ENCODE assay signal across 9 cellular contexts in the genomic region with DNA sequence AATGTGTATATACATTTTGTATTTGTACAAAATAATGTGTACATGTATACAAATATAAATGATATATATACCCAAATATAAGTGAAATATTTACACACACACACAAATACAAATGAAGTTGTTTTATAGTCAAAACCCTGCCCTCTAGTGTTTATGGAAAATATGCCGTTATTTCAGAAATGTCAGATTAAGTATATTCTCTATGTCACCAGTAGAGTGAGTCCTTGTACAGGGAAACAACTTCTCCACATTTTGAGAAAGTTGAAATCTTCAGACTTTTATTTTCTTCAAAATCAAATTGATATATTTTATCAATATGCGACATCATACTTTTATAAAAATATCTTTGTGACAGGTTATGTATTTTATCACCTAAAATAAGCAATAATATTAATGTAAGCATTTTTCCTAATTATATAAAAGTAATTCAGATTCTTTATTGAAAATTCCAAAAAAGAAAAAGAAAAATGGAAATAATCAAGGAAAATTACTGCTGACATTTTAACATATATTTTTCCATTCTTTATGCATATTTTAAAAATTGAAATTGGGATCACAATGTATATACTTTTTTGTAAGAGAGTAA. TPM values are rescaled to one million over a fixed set of nuclear protein-coding genes. Genes with fewer than 3 reads are reported as not detected.
A peak's percentile ranks its signal among the peaks of the same experiment; 100 is the strongest.
DNase-seq lines count a peak whose midpoint lies in the region; ATAC-seq and TF ChIP-seq lines count a peak whose summit lies in the region.
"Had no signal": no experiment of that assay in that cellular context is flagged by ENCODE, and none has a peak within 500 bp of the region (broad histone marks: within the 10 kb centered on the region; RNA-seq: fewer than 3 reads in every experiment).

No MANE protein-coding gene starts in this region.

- H3K27ac ChIP-seq in OCI-LY3 (ENCODE audit: low read length) (no peak overlapping the region), dorsolateral prefrontal cortex (no peak overlapping the region)
- H3K27ac ChIP-seq: BLaER1 had no signal

- DNase-seq in DMS79 treated with DMSO at 0.1 percent for 48 hours (lab: John Stamatoyannopoulos, UW), result peak; percentile 54
- DNase-seq in DMS79 (lab: John Stamatoyannopoulos, UW), result no peak
- DNase-seq in HS-5 (ENCODE audit: low read depth), result peak; percentile 58
- no peak for DNase-seq in dorsolateral prefrontal cortex
- DNase-seq in naive thymus-derived CD8-positive, alpha-beta T cell, result peak in 3 of 10 donors; percentile 50 to 55 (median 51)
- no peak for DNase-seq in NCI-H226

- peaks cover 0 to 3% (median 1%) of the 10 kb centered on the region in 4 donors for H3K4me1 Mint-ChIP-seq in naive thymus-derived CD8-positive, alpha-beta T cell

- TF ChIP-seq CTCF in OCI-LY3 (IDR thresholded peaks at IDR 0.05; ENCODE audit: low read depth, low read length), result peak; percentile 79
- TF ChIP-seq CTCF in dorsolateral prefrontal cortex (IDR thresholded peaks at IDR 0.05 in 54 of 56, conservative IDR thresholded peaks at IDR 0.05 in 2 of 56; ENCODE audit: low read depth in 1 of 56, partially characterized antibody in 56 of 56), result peak; percentile 75 to 97 (median 90)

- H3K9me3 ChIP-seq in OCI-LY3 (ENCODE audit: insufficient read depth, low read length), result no peaks in the 10 kb centered on the region

- H3K4me3 Mint-ChIP-seq in naive thymus-derived CD8-positive, alpha-beta T cell, result no peak overlapping the region

- no peaks in the 10 kb centered on the region for H3K9me3 Mint-ChIP-seq in naive thymus-derived CD8-positive, alpha-beta T cell

- peaks cover 5 to 46% (median 20%) of the 10 kb centered on the region in 3 donors for H3K36me3 Mint-ChIP-seq in naive thymus-derived CD8-positive, alpha-beta T cell

- peak; percentile 74 for ATAC-seq in GM21526 (IDR thresholded peaks at IDR 0.05; ENCODE audit: low FRiP score, unreplicated experiment)
- peak; percentile 68 to 70 for ATAC-seq in naive thymus-derived CD8-positive, alpha-beta T cell

- no peaks in the 10 kb centered on the region for H3K27me3 Mint-ChIP-seq in naive thymus-derived CD8-positive, alpha-beta T cell

- H3K79me2 ChIP-seq in OCI-LY3 (ENCODE audit: low read length), result peaks cover 5% of the 10 kb centered on the region; the same call in 1 of the 2 replicates

- intact Hi-C loops in dorsolateral prefrontal cortex (cut with DNase I), result loop anchor here (5.0 to 10.0 kb wide), 3 partner anchors 734 to 776 kb away; a partner anchor contains a TSS

- H3K4me3 ChIP-seq in OCI-LY3 (ENCODE audit: low read length) (no peak overlapping the region), dorsolateral prefrontal cortex (no peak overlapping the region)
- H3K4me3 ChIP-seq: BLaER1 had no signal

- no peak overlapping the region for H3K27ac Mint-ChIP-seq in naive thymus-derived CD8-positive, alpha-beta T cell

- H4K20me1 ChIP-seq in OCI-LY3 (ENCODE audit: insufficient read depth, low read length), result peaks cover 8% of the 10 kb centered on the region; the same call in 1 of the 2 replicates
- H4K20me1 ChIP-seq: BLaER1 had no signal

- peaks cover 13% of the 10 kb centered on the region for H3K36me3 ChIP-seq in OCI-LY3 (replicated peaks; ENCODE audit: low read depth, low read length)

- H3K9ac ChIP-seq in OCI-LY3 (ENCODE audit: low read length), result no peak overlapping the region
- H3K9ac ChIP-seq: BLaER1 had no signal

- no peak overlapping the region for H2AFZ ChIP-seq in OCI-LY3 (ENCODE audit: low read depth, low read length)

- no peak overlapping the region for H3K4me2 ChIP-seq in OCI-LY3 (ENCODE audit: low read length)
- H3K4me2 ChIP-seq: BLaER1 had no signal

- H3K27me3 ChIP-seq in OCI-LY3 (ENCODE audit: low read depth, low read length) (no peaks in the 10 kb centered on the region), dorsolateral prefrontal cortex (no peaks in the 10 kb centered on the region)
- H3K27me3 ChIP-seq: BLaER1 had no signal

- POLR2A ChIA-PET in naive thymus-derived CD8-positive, alpha-beta T cell (lab: Charles Lee), result interaction anchor here (0.7 kb wide), 1 partner anchor 24 kb away, joined by 3 read pairs; a partner anchor contains a TSS

- H3K4me1 ChIP-seq in OCI-LY3 (ENCODE audit: low read length), result no peaks in the 10 kb centered on the region
- H3K4me1 ChIP-seq: BLaER1 had no signal

RNA-seq across cellular contexts. Expression of a gene that starts 22.4 kb away (rescaled TPM):
- total RNA-seq in dorsolateral prefrontal cortex, result 10 to 100 TPM in 98 of 120 experiments, 1 to 10 TPM in 22; 6.5 to 24.0 (median 12.7) TPM
- total RNA-seq in naive thymus-derived CD8-positive, alpha-beta T cell, result 10 to 100 TPM; 15.8 to 21.8 TPM
- 10 to 100 TPM; 13.4 to 27.0 (median 16.1) TPM for polyA plus RNA-seq in naive thymus-derived CD8-positive, alpha-beta T cell

RNA-seq across cellular contexts. Expression of a gene that starts 23.6 kb away (rescaled TPM):
- 10 to 100 TPM; 35.0 to 69.8 (median 50.7) TPM for total RNA-seq in dorsolateral prefrontal cortex
- 100 to 1,000 TPM; 111 to 120 TPM for total RNA-seq in naive thymus-derived CD8-positive, alpha-beta T cell
- 100 to 1,000 TPM; 104 to 118 (median 105) TPM for polyA plus RNA-seq in naive thymus-derived CD8-positive, alpha-beta T cell

Comparison
In these comparisons a context has a peak if more than half of its experiments do, and no peak if none do; other contexts are left out.
1. DNase-seq: peak in DMS79 treated with DMSO at 0.1 percent for 48 hours (single experiment) and HS-5 (single experiment); none in DMS79 (single experiment), dorsolateral prefrontal cortex (0 of 10) and NCI-H226 (single experiment).